9 cellular contexts compared by ENCODE assay signal in genomic region chr9:35966433-35966832, GRCh38. TPM values are rescaled to one million over a fixed set of nuclear protein-coding genes. Genes with fewer than 3 reads are reported as not detected.
"Had no signal": no experiment of that assay in that cellular context is flagged by ENCODE, and none has a peak within 500 bp of the region (broad histone marks: within the 10 kb centered on the region; RNA-seq: fewer than 3 reads in every experiment).

No MANE protein-coding gene starts in this region.

- DNase-seq: H9, HCEC 1CT, IMR-90 had no signal

- FAIRE-seq: H1, H54, HTR-8/SVneo, K562 had no signal

- H3K4me3 ChIP-seq: GM23338, K562 had no signal

- ATAC-seq: GM23338, K562 had no signal

RNA-seq across cellular contexts. Expression of gene OR2S2, which starts 8.5 kb away (rescaled TPM):
- total RNA-seq: GM23338, H1, H9, HT-29, K562 had no signal
- polyA plus RNA-seq: GM23338, H1, K562 had no signal

RNA-seq across cellular contexts. Expression of gene SPAAR, which starts 57.1 kb away (rescaled TPM):
- total RNA-seq: GM23338, H1, H9, K562 had no signal
- polyA plus RNA-seq: GM23338, K562 had no signal
